Comparison of ENCODE assay signal across 21 cellular contexts in the genomic region with DNA sequence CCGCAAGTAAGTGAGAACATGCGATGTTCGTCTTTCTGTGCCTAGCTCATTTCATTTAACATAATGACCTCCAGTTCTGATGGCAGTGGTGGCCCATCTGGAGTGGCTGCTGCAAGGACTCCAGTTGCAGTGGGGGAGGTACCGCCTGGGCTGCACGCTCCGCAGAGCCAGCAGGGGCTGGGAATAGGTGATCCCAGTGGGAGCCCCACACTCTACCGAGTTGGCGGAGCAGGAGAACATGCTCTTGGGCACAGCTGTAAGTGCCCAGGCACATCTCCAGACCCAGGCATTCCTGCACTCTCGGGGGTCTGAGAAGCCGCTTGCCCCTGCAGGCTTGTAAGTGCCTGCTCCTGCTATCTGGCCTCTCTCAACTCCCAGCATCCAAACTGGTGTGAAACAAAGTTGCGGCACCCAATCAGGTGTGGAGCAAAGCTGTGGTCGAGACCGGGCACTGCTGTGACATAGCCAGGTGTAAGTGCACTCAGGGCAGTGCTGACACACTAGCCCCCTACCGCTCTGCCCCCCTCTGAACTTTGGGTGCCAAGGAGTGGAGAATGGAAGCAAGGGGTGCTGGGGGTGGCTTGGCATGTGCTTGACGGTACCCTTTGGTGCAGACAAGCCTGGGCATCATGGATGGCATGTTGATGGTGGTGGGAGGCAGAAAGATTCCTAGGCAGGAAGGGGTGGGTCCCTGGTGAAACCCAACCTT.
"Had no signal": no experiment of that assay in that cellular context is flagged by ENCODE, and none has a peak within 500 bp of the region (broad histone marks: within the 10 kb centered on the region; RNA-seq: fewer than 3 reads in every experiment).

No MANE protein-coding gene starts in this region.

- H3K27ac ChIP-seq: dorsolateral prefrontal cortex, left ventricle myocardium inferior, lower lobe of right lung, ovary, psoas muscle, skin epidermis, spleen, stomach, thyroid gland had no signal

- H3K36me3 ChIP-seq: lower lobe of right lung, ovary, spleen, stomach, thyroid gland had no signal

- FAIRE-seq: frontal cortex had no signal

- H3K4me3 Mint-ChIP-seq: naive thymus-derived CD8-positive, alpha-beta T cell; nephron progenitor cell; stimulated activated naive B cell treated with anti-CD40 and anti-IgM and Interleukin-4, amounts not matched to agents 10 μg/mL and 1 μg/mL and 100 μg/mL, for 72 hours had no signal

- H3K36me3 Mint-ChIP-seq: naive thymus-derived CD8-positive, alpha-beta T cell; stimulated activated naive B cell treated with anti-CD40 and anti-IgM and Interleukin-4, amounts not matched to agents 10 μg/mL and 1 μg/mL and 100 μg/mL, for 72 hours had no signal

- H3K9me3 ChIP-seq: ovary, thyroid gland had no signal

- H3K4me1 ChIP-seq: left ventricle myocardium inferior, lower lobe of right lung, psoas muscle, spleen, stomach, thyroid gland had no signal

- H3K4me3 ChIP-seq: dorsolateral prefrontal cortex, left ventricle myocardium inferior, lower lobe of right lung, ovary, psoas muscle, skin epidermis, spleen, stomach, thyroid gland had no signal

- DNase-seq: cerebellar nuclear complex; dorsolateral prefrontal cortex; effector CD4-positive, alpha-beta T cell; kidney glomerular epithelial cell; left colon; left ventricle myocardium inferior; lower lobe of right lung; naive thymus-derived CD8-positive, alpha-beta T cell; nephron progenitor cell; occipital lobe; ovary; right cardiac atrium; spleen; stimulated activated CD4-positive, alpha-beta T cell treated with anti-CD3 and anti-CD28 coated beads, Interleukin-4, amount 100 ng/mL, for 4 hours; stimulated activated naive B cell treated with anti-CD40 and anti-IgM and Interleukin-4, amounts not matched to agents 10 μg/mL and 1 μg/mL and 100 μg/mL, for 72 hours; stomach; thyroid gland; trophoblast cell had no signal

- H3K27me3 ChIP-seq: dorsolateral prefrontal cortex, ovary, spleen, stomach, thyroid gland had no signal

- ATAC-seq: left colon; naive thymus-derived CD8-positive, alpha-beta T cell; psoas muscle; right cardiac atrium had no signal

- H3K27ac Mint-ChIP-seq: naive thymus-derived CD8-positive, alpha-beta T cell; nephron progenitor cell; stimulated activated naive B cell treated with anti-CD40 and anti-IgM and Interleukin-4, amounts not matched to agents 10 μg/mL and 1 μg/mL and 100 μg/mL, for 72 hours had no signal

- H3K4me1 Mint-ChIP-seq: naive thymus-derived CD8-positive, alpha-beta T cell; nephron progenitor cell; stimulated activated naive B cell treated with anti-CD40 and anti-IgM and Interleukin-4, amounts not matched to agents 10 μg/mL and 1 μg/mL and 100 μg/mL, for 72 hours had no signal

- H3K27me3 Mint-ChIP-seq: naive thymus-derived CD8-positive, alpha-beta T cell; stimulated activated naive B cell treated with anti-CD40 and anti-IgM and Interleukin-4, amounts not matched to agents 10 μg/mL and 1 μg/mL and 100 μg/mL, for 72 hours had no signal
